In the genomic region with DNA sequence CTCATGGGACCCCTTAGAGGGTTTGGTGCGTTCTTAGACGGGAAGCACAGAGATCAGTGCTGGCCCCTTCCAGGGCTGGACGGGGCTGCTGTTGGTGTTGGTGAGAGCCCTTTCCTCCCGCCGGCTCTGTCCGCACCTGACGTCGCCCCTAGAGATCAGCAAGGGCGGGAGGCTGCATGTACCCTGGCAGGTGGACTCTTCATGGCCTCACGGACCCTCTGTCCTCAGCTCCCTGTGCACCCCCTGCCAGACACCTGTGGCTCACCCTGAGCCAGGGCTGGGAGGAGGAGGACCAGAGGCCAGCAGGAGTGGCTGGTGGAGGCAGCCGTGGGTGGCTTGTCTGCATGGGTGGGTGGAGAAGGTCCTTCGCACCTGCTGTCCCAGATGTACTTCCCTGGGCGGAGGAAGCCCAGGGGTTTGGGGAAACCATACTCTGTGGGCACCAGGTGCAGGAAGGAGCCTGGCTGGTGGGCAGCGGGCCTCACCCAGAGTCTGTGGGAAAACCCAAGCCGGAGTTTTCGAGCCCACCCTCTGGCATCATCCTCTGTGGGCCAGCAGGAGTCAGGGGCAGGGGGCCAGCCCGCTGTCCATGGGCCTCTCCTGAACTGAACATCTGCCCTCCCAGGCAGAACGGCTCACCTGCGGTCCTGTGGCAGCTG, we compare ENCODE assay signal across 1 cellular context.
TF ChIP-seq lines count a peak whose summit lies in the region.

No MANE protein-coding gene starts in this region.

TF ChIP-seq in GM12878, 131 proteins besides CTCF, POLR2A, EP300 and RAD21:
- TF ChIP-seq MEF2B (IDR thresholded peaks at IDR 0.05; ENCODE audit: partially characterized antibody, poor library complexity, severe bottlenecking) (no peak), POLR2AphosphoS2 (IDR thresholded peaks at IDR 0.05; ENCODE audit: low read depth, low read length) (peak; percentile 35; the same call in 1 of the 2 replicates)
